ENCODE assay signal across 22 cellular contexts in genomic region chr2:118661184-118661583, GRCh38.
DNase-seq lines count a peak whose midpoint lies in the region; ATAC-seq, FAIRE-seq and TF ChIP-seq lines count a peak whose summit lies in the region.
"Had no signal": no experiment of that assay in that cellular context is flagged by ENCODE, and none has a peak within 500 bp of the region (broad histone marks: within the 10 kb centered on the region; RNA-seq: fewer than 3 reads in every experiment).

No MANE protein-coding gene starts in this region.

- H3K36me3 Mint-ChIP-seq in neural progenitor cell, result no peaks in the 10 kb centered on the region
- H3K36me3 Mint-ChIP-seq in activated T-helper 1 cell treated with anti-CD3 and anti-CD28 coated beads, Interleukin-12 subunit alpha, Interleukin-12 subunit beta, Interleukin-2, Interleukin-4 antibody, amounts not matched to agents 30 ng/mL and 10 ng/mL and 1 ng/mL, durations not matched to agents 14 hours and 24 hours and 36 hours (ENCODE audit: low read depth), result no peaks in the 10 kb centered on the region
- H3K36me3 Mint-ChIP-seq: IgD-negative memory B cell; mesothelial cell of epicardium; stimulated activated effector memory CD8-positive, alpha-beta T cell treated with anti-CD3 and anti-CD28 coated beads, Interleukin-12 subunit alpha, Interleukin-12 subunit beta, amount 100 ng/mL, for 72 hours had no signal

- CTCF ChIA-PET in PC-3 (lab: Charles Lee), result no interaction called here
- CTCF ChIA-PET in H1 (lab: Charles Lee; ENCODE audit: partially characterized antibody), result interaction anchor here (0.8 to 1.1 kb wide), 2 partner anchors 47 to 221 kb away, joined by 3 read pairs; no protein-coding TSS in a partner anchor

- H3K27me3 ChIP-seq in PC-3 (ENCODE audit: low read length) (no peaks in the 10 kb centered on the region), H1 (replicated peaks in 1 of 4; ENCODE audit: control insufficient read depth in 3 of 4, extremely low read depth in 1 of 4, insufficient read depth in 3 of 4, low read length in 3 of 4) (no peaks in the 10 kb centered on the region), neural progenitor cell (no peaks in the 10 kb centered on the region), H7 (ENCODE audit: control insufficient read depth, insufficient read depth, low read length) (no peaks in the 10 kb centered on the region)

- no peak overlapping the region for H2AFZ ChIP-seq in PC-3 (ENCODE audit: low read length)
- H2AFZ ChIP-seq in H1 (ENCODE audit: low read length), result no peak overlapping the region
- H2AFZ ChIP-seq in neural progenitor cell (replicated peaks), result no peak overlapping the region

- no peaks in the 10 kb centered on the region for H3K9me3 Mint-ChIP-seq in neural progenitor cell
- no peaks in the 10 kb centered on the region for H3K9me3 Mint-ChIP-seq in activated T-helper 1 cell treated with anti-CD3 and anti-CD28 coated beads, Interleukin-12 subunit alpha, Interleukin-12 subunit beta, Interleukin-2, Interleukin-4 antibody, amounts not matched to agents 30 ng/mL and 10 ng/mL and 1 ng/mL, durations not matched to agents 14 hours and 24 hours and 36 hours
- H3K9me3 Mint-ChIP-seq: activated B cell treated with CpG ODN at 0.5 μM for 24 hours; activated CD4-positive, alpha-beta memory T cell treated with anti-CD3 and anti-CD28 coated beads, Interleukin-2, amount 10 ng/mL, durations not matched to agents 7 days and 5 days; T-helper 2 cell treated with Interferon-gamma antibody and Interleukin-4, amounts not matched to agents 5 μg/mL and 100 μg/mL, for 36 hours had no signal

- H3K9me3 ChIP-seq in PC-3 (ENCODE audit: low read length) (no peaks in the 10 kb centered on the region), H1 (ENCODE audit: insufficient read depth in 2 of 2, low read depth in 1 of 2, low read length in 1 of 2) (no peaks in the 10 kb centered on the region), neural progenitor cell (ENCODE audit: low read depth) (no peaks in the 10 kb centered on the region)

- H3K79me2 ChIP-seq in PC-3 (ENCODE audit: low read length) (no peaks in the 10 kb centered on the region), H1 (ENCODE audit: control insufficient read depth in 1 of 2, insufficient read depth in 2 of 2, low read length in 2 of 2) (no peaks in the 10 kb centered on the region), neural progenitor cell (ENCODE audit: low read depth) (no peaks in the 10 kb centered on the region)

- H3K18ac ChIP-seq in H1 (ENCODE audit: extremely low read depth, low read length), result no peak overlapping the region

- H3K4me1 Mint-ChIP-seq in neural progenitor cell, result no peaks in the 10 kb centered on the region
- H3K4me1 Mint-ChIP-seq in activated T-helper 1 cell treated with anti-CD3 and anti-CD28 coated beads, Interleukin-12 subunit alpha, Interleukin-12 subunit beta, Interleukin-2, Interleukin-4 antibody, amounts not matched to agents 30 ng/mL and 10 ng/mL and 1 ng/mL, durations not matched to agents 14 hours and 24 hours and 36 hours (ENCODE audit: low read depth), result no peaks in the 10 kb centered on the region
- H3K4me1 Mint-ChIP-seq: activated B cell treated with CpG ODN at 0.5 μM for 24 hours; activated CD4-positive, alpha-beta memory T cell treated with anti-CD3 and anti-CD28 coated beads, Interleukin-2, amount 10 ng/mL, durations not matched to agents 7 days and 5 days; CD8-positive, alpha-beta memory T cell; IgD-negative memory B cell; stimulated activated effector memory CD8-positive, alpha-beta T cell treated with anti-CD3 and anti-CD28 coated beads, Interleukin-12 subunit alpha, Interleukin-12 subunit beta, amount 100 ng/mL, for 72 hours had no signal

- WGBS in H1 (ENCODE audit: extremely low coverage in 1 of 2, insufficient coverage in 1 of 2, insufficient read length in 1 of 2, insufficient replicate concordance in 2 of 2, low coverage in 1 of 2, low lambda C conversion rate in 2 of 2, missing lambda C conversion rate in 1 of 2), 2 experiments, result 78% methylated on average over 2 of the region's 2 CpGs; no CpG with 5 or more reads in 1 of the 2 experiments

- DNase-seq in PC-3, result peak; percentile 38
- DNase-seq in H1 (ENCODE audit: low read depth in 1 of 2, low spot score in 2 of 2), result no peak
- DNase-seq in neural progenitor cell (ENCODE audit: low spot score), result no peak
- DNase-seq in NCI-H2171 (lab: John Stamatoyannopoulos, UW), result no peak
- DNase-seq in H7, result no peak
- no peak for DNase-seq in activated T-helper 1 cell treated with anti-CD3 and anti-CD28 coated beads, Interleukin-12 subunit alpha, Interleukin-12 subunit beta, Interleukin-2, Interleukin-4 antibody, amounts not matched to agents 30 ng/mL and 10 ng/mL and 1 ng/mL, durations not matched to agents 14 hours and 24 hours and 36 hours (ENCODE audit: low spot score)
- DNase-seq: activated B cell treated with CpG ODN at 0.5 μM for 24 hours; activated CD4-positive, alpha-beta memory T cell treated with anti-CD3 and anti-CD28 coated beads, Interleukin-2, amount 10 ng/mL, durations not matched to agents 7 days and 5 days; activated naive CD4-positive, alpha-beta T cell; activated T-cell treated with anti-CD3 and anti-CD28 coated beads for 4 hours; CD8-positive, alpha-beta memory T cell; DMS79 treated with DMSO at 0.1 percent for 48 hours; NCI-H146; NCI-H2227 treated with DMSO at 0.1 percent for 48 hours had no signal

- H2BK15ac ChIP-seq in H1 (ENCODE audit: low read length), result no peak overlapping the region

- no peak for TF ChIP-seq POLR2A in H1 (IDR thresholded peaks at IDR 0.05; ENCODE audit: control extremely low read depth in 1 of 2, low read depth in 2 of 2, low read length in 2 of 2)

- H2AK5ac ChIP-seq in H1 (ENCODE audit: low read depth, low read length), result no peak overlapping the region

- no peak overlapping the region for H2BK12ac ChIP-seq in H1 (ENCODE audit: low read depth, low read length)

- H3K4me3 ChIP-seq in PC-3 (ENCODE audit: low read length) (no peak overlapping the region), H1 (ENCODE audit: extremely low read depth in 1 of 4, insufficient read depth in 2 of 4, low read depth in 3 of 4, low read length in 4 of 4) (no peak overlapping the region), neural progenitor cell (no peak overlapping the region), H7 (ENCODE audit: insufficient read depth, low read depth, low read length) (no peak overlapping the region)
- H3K4me3 ChIP-seq: SK-N-MC had no signal

- H2BK120ac ChIP-seq in H1 (replicated peaks; ENCODE audit: low read depth, low read length), result no peak overlapping the region

- no peaks in the 10 kb centered on the region for H3K36me3 ChIP-seq in PC-3 (ENCODE audit: low read depth, low read length)
- H3K36me3 ChIP-seq in H1 (ENCODE audit: control insufficient read depth in 2 of 4, insufficient read depth in 4 of 4, low read length in 3 of 4), result no peaks in the 10 kb centered on the region
- no peaks in the 10 kb centered on the region for H3K36me3 ChIP-seq in neural progenitor cell
- H3K36me3 ChIP-seq in H7 (replicated peaks; ENCODE audit: control insufficient read depth, insufficient read depth, low read length), result no peaks in the 10 kb centered on the region

- TF ChIP-seq RAD21 in H1 (IDR thresholded peaks at IDR 0.05 in 1 of 2, conservative IDR thresholded peaks at IDR 0.05 in 1 of 2; ENCODE audit: low read depth in 2 of 2, low read length in 2 of 2), result peak; percentile 43 to 57

- H4K8ac ChIP-seq in H1 (ENCODE audit: extremely low read depth, insufficient read depth, low read length), result no peak overlapping the region

- H3K4me2 ChIP-seq in PC-3 (ENCODE audit: low read length) (no peak overlapping the region), H1 (ENCODE audit: insufficient read depth in 1 of 2, low read depth in 2 of 2, low read length in 2 of 2) (no peak overlapping the region), neural progenitor cell (no peak overlapping the region)

- H3K9me2 ChIP-seq in PC-3 (replicated peaks; ENCODE audit: low read length), result no peaks in the 10 kb centered on the region

- H3K27ac ChIP-seq in PC-3 (ENCODE audit: low read length) (no peak overlapping the region), H1 (ENCODE audit: low read depth, low read length) (no peak overlapping the region), neural progenitor cell (no peak overlapping the region)
- H3K27ac ChIP-seq: HL-60, SK-N-MC had no signal

- intact Hi-C loops in PC-3 (cut with micrococcal nuclease), result no loop called here
- intact Hi-C loops in activated T-helper 1 cell treated with anti-CD3 and anti-CD28 coated beads, Interleukin-12 subunit alpha, Interleukin-12 subunit beta, Interleukin-2, Interleukin-4 antibody, amounts not matched to agents 30 ng/mL and 10 ng/mL and 1 ng/mL, durations not matched to agents 14 hours and 24 hours and 36 hours (cut with micrococcal nuclease), result no loop called here

- H3K14ac ChIP-seq in H1 (ENCODE audit: insufficient read length), result no peak overlapping the region

- no peaks in the 10 kb centered on the region for H3K79me1 ChIP-seq in H1 (ENCODE audit: low read depth, low read length)

- BruUV-seq in PC-3 (replicated peaks; lab: Mats Ljungman, UMichigan), result no TSS peak

- FAIRE-seq in H1 (lab: Jason Lieb, UNC), result no peak

- H2BK20ac ChIP-seq in H1 (ENCODE audit: low read length), result no peak overlapping the region

- no peak for TF ChIP-seq EP300 in H1 (IDR thresholded peaks at IDR 0.05; ENCODE audit: borderline replicate concordance in 1 of 2, low read depth in 2 of 2, low read length in 2 of 2)

- no peak overlapping the region for H3K4me3 Mint-ChIP-seq in neural progenitor cell
- H3K4me3 Mint-ChIP-seq in activated T-helper 1 cell treated with anti-CD3 and anti-CD28 coated beads, Interleukin-12 subunit alpha, Interleukin-12 subunit beta, Interleukin-2, Interleukin-4 antibody, amounts not matched to agents 30 ng/mL and 10 ng/mL and 1 ng/mL, durations not matched to agents 14 hours and 24 hours and 36 hours, result no peak overlapping the region
- H3K4me3 Mint-ChIP-seq: activated B cell treated with CpG ODN at 0.5 μM for 24 hours; activated CD4-positive, alpha-beta memory T cell treated with anti-CD3 and anti-CD28 coated beads, Interleukin-2, amount 10 ng/mL, durations not matched to agents 7 days and 5 days; CD8-positive, alpha-beta memory T cell; IgD-negative memory B cell; mesothelial cell of epicardium; stimulated activated effector memory CD8-positive, alpha-beta T cell treated with anti-CD3 and anti-CD28 coated beads, Interleukin-12 subunit alpha, Interleukin-12 subunit beta, amount 100 ng/mL, for 72 hours; T-helper 2 cell treated with Interferon-gamma antibody and Interleukin-4, amounts not matched to agents 5 μg/mL and 100 μg/mL, for 36 hours had no signal

- peak; percentile 58 for ATAC-seq in PC-3
- ATAC-seq: esophagus mucosa; stimulated activated effector memory CD8-positive, alpha-beta T cell treated with anti-CD3 and anti-CD28 coated beads, Interleukin-12 subunit alpha, Interleukin-12 subunit beta, amount 100 ng/mL, for 72 hours had no signal

- H2BK5ac ChIP-seq in H1 (ENCODE audit: low read depth, low read length), result no peak overlapping the region

- no peaks in the 10 kb centered on the region for H3K23me2 ChIP-seq in H1 (ENCODE audit: low read depth, low read length)

- TF ChIP-seq CTCF in GM12872 (IDR thresholded peaks at IDR 0.05; ENCODE audit: insufficient read depth, low read depth, low read length) (0 out of 3 replicates have a peak, but pooled peaks have one; percentile 10), PC-3 (conservative IDR thresholded peaks at IDR 0.05; ENCODE audit: low read depth, low read length) (peak; percentile 40; the same call in 1 of the 2 replicates), H1 (IDR thresholded peaks at IDR 0.05; ENCODE audit: control extremely low read depth in 1 of 3, insufficient read depth in 1 of 3, low read depth in 1 of 3, low read length in 3 of 3) (peak; percentile 32 to 37 (median 36)), neural progenitor cell (IDR thresholded peaks at IDR 0.05) (peak; percentile 21)

- H4K20me1 ChIP-seq in PC-3 (ENCODE audit: low read length), result no peaks in the 10 kb centered on the region
- no peaks in the 10 kb centered on the region for H4K20me1 ChIP-seq in H1 (replicated peaks in 1 of 2; ENCODE audit: control insufficient read depth in 1 of 2, insufficient read depth in 2 of 2, low read length in 2 of 2)
- no peaks in the 10 kb centered on the region for H4K20me1 ChIP-seq in neural progenitor cell (ENCODE audit: low read depth)

- H3F3A ChIP-seq in PC-3 (ENCODE audit: low read length, unreplicated experiment) (no peaks in the 10 kb centered on the region), neural progenitor cell (ENCODE audit: low read depth) (no peaks in the 10 kb centered on the region)

- H4K5ac ChIP-seq in H1 (ENCODE audit: insufficient read length, low read depth, low read length), result no peak overlapping the region

- H4K91ac ChIP-seq in H1 (replicated peaks; ENCODE audit: insufficient read length, low read length), result no peak overlapping the region

- no peak overlapping the region for H3K4ac ChIP-seq in H1 (replicated peaks; ENCODE audit: insufficient read length, low read depth, low read length)

- no peak overlapping the region for H3K23ac ChIP-seq in H1 (ENCODE audit: insufficient read length)

- H3K4me1 ChIP-seq in PC-3 (ENCODE audit: insufficient read depth, low read length) (no peaks in the 10 kb centered on the region), H1 (replicated peaks in 1 of 4; ENCODE audit: control insufficient read depth in 3 of 4, insufficient read depth in 4 of 4, low read length in 3 of 4) (no peaks in the 10 kb centered on the region), neural progenitor cell (no peaks in the 10 kb centered on the region)

- POLR2A ChIA-PET in PC-3 (lab: Charles Lee; ENCODE audit: unreplicated experiment), result no interaction called here
- POLR2A ChIA-PET in H1 (lab: Charles Lee; ENCODE audit: partially characterized antibody), result no interaction called here

- no peak overlapping the region for H3K56ac ChIP-seq in H1 (replicated peaks; ENCODE audit: insufficient read length, low read depth, low read length)

- H3K27ac Mint-ChIP-seq in neural progenitor cell, result no peak overlapping the region
- no peak overlapping the region for H3K27ac Mint-ChIP-seq in activated T-helper 1 cell treated with anti-CD3 and anti-CD28 coated beads, Interleukin-12 subunit alpha, Interleukin-12 subunit beta, Interleukin-2, Interleukin-4 antibody, amounts not matched to agents 30 ng/mL and 10 ng/mL and 1 ng/mL, durations not matched to agents 14 hours and 24 hours and 36 hours
- H3K27ac Mint-ChIP-seq: activated B cell treated with CpG ODN at 0.5 μM for 24 hours; activated CD4-positive, alpha-beta memory T cell treated with anti-CD3 and anti-CD28 coated beads, Interleukin-2, amount 10 ng/mL, durations not matched to agents 7 days and 5 days; CD8-positive, alpha-beta memory T cell; IgD-negative memory B cell; mesothelial cell of epicardium; stimulated activated effector memory CD8-positive, alpha-beta T cell treated with anti-CD3 and anti-CD28 coated beads, Interleukin-12 subunit alpha, Interleukin-12 subunit beta, amount 100 ng/mL, for 72 hours; T-helper 2 cell treated with Interferon-gamma antibody and Interleukin-4, amounts not matched to agents 5 μg/mL and 100 μg/mL, for 36 hours had no signal

- no peak overlapping the region for H3K9ac ChIP-seq in PC-3 (ENCODE audit: low read length)
- no peak overlapping the region for H3K9ac ChIP-seq in H1 (replicated peaks in 1 of 4; ENCODE audit: extremely low read depth in 1 of 4, low read depth in 3 of 4, low read length in 3 of 4)
- H3K9ac ChIP-seq in neural progenitor cell, result no peak overlapping the region

- no peaks in the 10 kb centered on the region for H3K27me3 Mint-ChIP-seq in neural progenitor cell (ENCODE audit: insufficient read depth, low read depth)
- H3K27me3 Mint-ChIP-seq in activated T-helper 1 cell treated with anti-CD3 and anti-CD28 coated beads, Interleukin-12 subunit alpha, Interleukin-12 subunit beta, Interleukin-2, Interleukin-4 antibody, amounts not matched to agents 30 ng/mL and 10 ng/mL and 1 ng/mL, durations not matched to agents 14 hours and 24 hours and 36 hours (ENCODE audit: insufficient read depth), result peaks cover 2% of the 10 kb centered on the region
- H3K27me3 Mint-ChIP-seq: activated B cell treated with CpG ODN at 0.5 μM for 24 hours; activated CD4-positive, alpha-beta memory T cell treated with anti-CD3 and anti-CD28 coated beads, Interleukin-2, amount 10 ng/mL, durations not matched to agents 7 days and 5 days; IgD-negative memory B cell had no signal
